In the genomic region with DNA sequence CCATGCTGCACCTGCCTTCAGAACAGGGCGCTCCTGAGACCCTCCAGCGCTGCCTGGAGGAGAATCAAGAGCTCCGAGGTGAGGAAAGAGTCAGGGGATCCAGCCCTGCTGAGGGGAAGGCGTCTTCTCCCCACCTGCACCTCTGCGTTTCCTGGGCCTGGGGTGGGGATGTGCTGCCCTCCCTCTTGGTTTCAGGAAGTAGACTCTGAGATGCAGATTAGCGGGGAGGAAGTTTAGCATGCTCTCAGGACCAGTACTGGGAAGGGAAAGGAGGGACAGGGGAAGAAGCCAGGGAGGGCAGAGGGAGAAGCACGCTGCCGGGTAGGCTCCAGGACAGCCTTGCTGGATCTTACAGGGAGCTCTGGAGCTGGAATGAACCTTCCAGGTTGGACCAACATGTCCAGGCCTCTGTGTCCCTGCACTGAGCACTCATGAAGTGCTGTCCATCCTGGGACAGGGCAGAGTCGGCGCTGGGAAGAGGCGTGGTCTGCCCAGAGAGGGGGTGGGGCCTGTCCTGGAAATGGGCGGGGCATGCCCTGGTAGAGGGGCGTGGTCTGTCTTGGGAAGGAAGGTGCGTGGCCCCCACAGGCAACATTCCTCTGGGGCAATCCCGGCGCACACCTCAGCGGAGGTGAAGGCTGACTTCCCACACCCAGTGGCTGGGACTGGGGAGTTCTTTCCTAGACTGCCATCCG, we compare ENCODE assay signal across 11 cellular contexts. TPM values are rescaled to one million over a fixed set of nuclear protein-coding genes. Genes with fewer than 3 reads are reported as not detected.
DNase-seq lines count a peak whose midpoint lies in the region; ATAC-seq, FAIRE-seq and TF ChIP-seq lines count a peak whose summit lies in the region.
"Not testable (repeated sequence)": the region's sequence is repeated elsewhere in the genome, so short reads cannot be mapped to it uniquely, and the experiment has no call there.
"Had no signal": no experiment of that assay in that cellular context is flagged by ENCODE, and none has a peak within 500 bp of the region (broad histone marks: within the 10 kb centered on the region; RNA-seq: fewer than 3 reads in every experiment).

No MANE protein-coding gene starts in this region.

- H3K4me1 Mint-ChIP-seq in activated CD4-positive, alpha-beta T cell treated with anti-CD3 and anti-CD28 coated beads for 36 hours: peaks cover 22% of the 10 kb centered on the region
- peaks cover 11% of the 10 kb centered on the region for H3K4me1 Mint-ChIP-seq in activated naive CD8-positive, alpha-beta T cell treated with anti-CD3 and anti-CD28 coated beads for 36 hours
- H3K4me1 Mint-ChIP-seq in dendritic cell treated with granulocyte-macrophage colony-stimulating factor and Interleukin-4, amounts not matched to agents 40 ng/mL and 50 ng/mL, for 4 days (ENCODE audit: low read depth): peaks cover 39% of the 10 kb centered on the region
- H3K4me1 Mint-ChIP-seq in stimulated activated naive B cell treated with anti-CD40 and anti-IgM and Interleukin-4, amounts not matched to agents 10 μg/mL and 1 μg/mL and 100 μg/mL, for 72 hours: peaks cover 26 to 36% of the 10 kb centered on the region in 2 donors

- H3K27ac Mint-ChIP-seq in activated CD4-positive, alpha-beta T cell treated with anti-CD3 and anti-CD28 coated beads for 36 hours: peak overlapping the region; percentile 67
- peak overlapping the region; percentile 8 for H3K27ac Mint-ChIP-seq in activated naive CD8-positive, alpha-beta T cell treated with anti-CD3 and anti-CD28 coated beads for 36 hours
- peak overlapping the region; percentile 34 for H3K27ac Mint-ChIP-seq in dendritic cell treated with granulocyte-macrophage colony-stimulating factor and Interleukin-4, amounts not matched to agents 40 ng/mL and 50 ng/mL, for 4 days
- peak overlapping the region; percentile 47 for H3K27ac Mint-ChIP-seq in stimulated activated naive B cell treated with anti-CD40 and anti-IgM and Interleukin-4, amounts not matched to agents 10 μg/mL and 1 μg/mL and 100 μg/mL, for 72 hours

- not testable (repeated sequence) for H3K4me3 Mint-ChIP-seq in activated CD4-positive, alpha-beta T cell treated with anti-CD3 and anti-CD28 coated beads for 36 hours; activated naive CD8-positive, alpha-beta T cell treated with anti-CD3 and anti-CD28 coated beads for 36 hours; dendritic cell treated with granulocyte-macrophage colony-stimulating factor and Interleukin-4, amounts not matched to agents 40 ng/mL and 50 ng/mL, for 4 days
- peak overlapping the region in 1 of 2 donors; percentile 6 for H3K4me3 Mint-ChIP-seq in stimulated activated naive B cell treated with anti-CD40 and anti-IgM and Interleukin-4, amounts not matched to agents 10 μg/mL and 1 μg/mL and 100 μg/mL, for 72 hours

- H3K36me3 Mint-ChIP-seq in activated CD4-positive, alpha-beta T cell treated with anti-CD3 and anti-CD28 coated beads for 36 hours (ENCODE audit: low read depth): peaks cover 21% of the 10 kb centered on the region
- H3K36me3 Mint-ChIP-seq in activated naive CD8-positive, alpha-beta T cell treated with anti-CD3 and anti-CD28 coated beads for 36 hours: peaks cover 16% of the 10 kb centered on the region
- H3K36me3 Mint-ChIP-seq in dendritic cell treated with granulocyte-macrophage colony-stimulating factor and Interleukin-4, amounts not matched to agents 40 ng/mL and 50 ng/mL, for 4 days (ENCODE audit: low read depth): peaks cover 72% of the 10 kb centered on the region
- H3K36me3 Mint-ChIP-seq in stimulated activated naive B cell treated with anti-CD40 and anti-IgM and Interleukin-4, amounts not matched to agents 10 μg/mL and 1 μg/mL and 100 μg/mL, for 72 hours: peaks cover 18 to 33% of the 10 kb centered on the region in 2 donors

- TF ChIP-seq CTCF in Panc1 (IDR thresholded peaks at IDR 0.05); mucosa of descending colon (IDR thresholded peaks at IDR 0.05): not testable (repeated sequence)

- H3K9me3 Mint-ChIP-seq in activated CD4-positive, alpha-beta T cell treated with anti-CD3 and anti-CD28 coated beads for 36 hours (ENCODE audit: low read depth); activated naive CD8-positive, alpha-beta T cell treated with anti-CD3 and anti-CD28 coated beads for 36 hours; dendritic cell treated with granulocyte-macrophage colony-stimulating factor and Interleukin-4, amounts not matched to agents 40 ng/mL and 50 ng/mL, for 4 days; stimulated activated naive B cell treated with anti-CD40 and anti-IgM and Interleukin-4, amounts not matched to agents 10 μg/mL and 1 μg/mL and 100 μg/mL, for 72 hours: not testable (repeated sequence)

- ATAC-seq in Panc1: peak; percentile 53
- ATAC-seq in activated CD4-positive, alpha-beta T cell treated with anti-CD3 and anti-CD28 coated beads for 36 hours; stimulated activated naive B cell treated with anti-CD40 and anti-IgM and Interleukin-4, amounts not matched to agents 10 μg/mL and 1 μg/mL and 100 μg/mL, for 72 hours (replicated peaks): not testable (repeated sequence)
- peak; percentile 20 for ATAC-seq in mucosa of descending colon

- H3K4me1 ChIP-seq in Panc1 (ENCODE audit: control insufficient read depth, insufficient read depth, low read length): peaks cover 11% of the 10 kb centered on the region
- H3K4me1 ChIP-seq in mucosa of descending colon (ENCODE audit: low read depth): not testable (repeated sequence)

- in situ Hi-C loops in Panc1 (cut with HindIII; ENCODE audit: low pct_unique_long_range_greater_than_20kb, low sequenced_read_pairs): not testable (repeated sequence)

- H3K27ac ChIP-seq in Panc1 (ENCODE audit: low read length): not testable (repeated sequence)

- DNase-seq in GM18507 (ENCODE audit: extremely low spot score, insufficient read length, low read depth); Panc1 (ENCODE audit: low read depth, low spot score); activated CD4-positive, alpha-beta T cell treated with anti-CD3 and anti-CD28 coated beads for 36 hours; activated naive CD8-positive, alpha-beta T cell treated with anti-CD3 and anti-CD28 coated beads for 36 hours; mucosa of descending colon; stimulated activated naive B cell treated with anti-CD40 and anti-IgM and Interleukin-4, amounts not matched to agents 10 μg/mL and 1 μg/mL and 100 μg/mL, for 72 hours: not testable (repeated sequence)

- POLR2A ChIA-PET in Panc1 (lab: Charles Lee); activated CD4-positive, alpha-beta T cell treated with anti-CD3 and anti-CD28 coated beads for 36 hours (lab: Charles Lee): not testable (repeated sequence)

- CTCF ChIA-PET in Panc1 (lab: Charles Lee): interaction anchor here (0.7 kb wide), 1 partner anchor 144 kb away, joined by 11 read pairs; no protein-coding TSS in a partner anchor
- CTCF ChIA-PET in activated CD4-positive, alpha-beta T cell treated with anti-CD3 and anti-CD28 coated beads for 36 hours (lab: Charles Lee): not testable (repeated sequence)

- intact Hi-C loops in Panc1 (cut with micrococcal nuclease; ENCODE audit: unreplicated experiment); activated CD4-positive, alpha-beta T cell treated with anti-CD3 and anti-CD28 coated beads for 36 hours (cut with DNase I, micrococcal nuclease); dendritic cell treated with granulocyte-macrophage colony-stimulating factor and Interleukin-4, amounts not matched to agents 40 ng/mL and 50 ng/mL, for 4 days (cut with micrococcal nuclease); mucosa of descending colon (cut with DNase I, micrococcal nuclease): not testable (repeated sequence)

- H3K27me3 Mint-ChIP-seq in activated CD4-positive, alpha-beta T cell treated with anti-CD3 and anti-CD28 coated beads for 36 hours; activated naive CD8-positive, alpha-beta T cell treated with anti-CD3 and anti-CD28 coated beads for 36 hours; dendritic cell treated with granulocyte-macrophage colony-stimulating factor and Interleukin-4, amounts not matched to agents 40 ng/mL and 50 ng/mL, for 4 days; stimulated activated naive B cell treated with anti-CD40 and anti-IgM and Interleukin-4, amounts not matched to agents 10 μg/mL and 1 μg/mL and 100 μg/mL, for 72 hours: not testable (repeated sequence)

- BruUV-seq in Panc1 (replicated peaks; lab: Mats Ljungman, UMichigan): not testable (repeated sequence)

- not testable (repeated sequence) for H3K9me3 ChIP-seq in Panc1 (ENCODE audit: control insufficient read depth, insufficient read depth, low read depth, low read length); mucosa of descending colon

- not testable (repeated sequence) for H3K27me3 ChIP-seq in Panc1 (ENCODE audit: control insufficient read depth, insufficient read depth, low read length)

- not testable (repeated sequence) for H3K4me3 ChIP-seq in Panc1 (ENCODE audit: low read depth in 2 of 2, low read length in 2 of 2); mucosa of descending colon

- not testable (repeated sequence) for H3K36me3 ChIP-seq in Panc1 (ENCODE audit: control insufficient read depth, insufficient read depth, low read length); mucosa of descending colon (ENCODE audit: low read depth)

- peak; percentile 63 for FAIRE-seq in GM18507 (lab: Jason Lieb, UNC)

RNA-seq across cellular contexts. Expression of a gene that starts 4.8 kb away (rescaled TPM):
- 76.3 TPM for total RNA-seq in Panc1 (2021; ENCODE audit: unreplicated experiment)
- polyA plus RNA-seq in Panc1 (2012; ENCODE audit: insufficient read length): 104 TPM
- total RNA-seq in activated CD4-positive, alpha-beta T cell treated with anti-CD3 and anti-CD28 coated beads for 36 hours: 10 to 100 TPM; 32.7 to 33.0 TPM
- total RNA-seq in activated naive CD8-positive, alpha-beta T cell treated with anti-CD3 and anti-CD28 coated beads for 36 hours: 10 to 100 TPM; 31.1 to 32.5 TPM
- total RNA-seq in mucosa of descending colon: 10 to 100 TPM; 26.7 to 36.3 (median 30.3) TPM

RNA-seq across cellular contexts. Expression of a gene that starts 5.6 kb away (rescaled TPM):
- total RNA-seq in Panc1 (2021; ENCODE audit: unreplicated experiment): 615 TPM
- polyA plus RNA-seq in Panc1 (2012; ENCODE audit: insufficient read length): 973 TPM
- 10 to 100 TPM; 63.1 to 72.5 TPM for total RNA-seq in activated CD4-positive, alpha-beta T cell treated with anti-CD3 and anti-CD28 coated beads for 36 hours
- 10 to 100 TPM; 89.9 to 92.4 TPM for total RNA-seq in activated naive CD8-positive, alpha-beta T cell treated with anti-CD3 and anti-CD28 coated beads for 36 hours
- 10 to 100 TPM; 28.0 to 34.4 (median 33.9) TPM for total RNA-seq in mucosa of descending colon

RNA-seq across cellular contexts. Expression of a gene that starts 32.7 kb away (rescaled TPM):
- total RNA-seq in Panc1 (2021; ENCODE audit: unreplicated experiment) (not detected), mucosa of descending colon (not detected)
- not detected for polyA plus RNA-seq in Panc1 (2012; ENCODE audit: insufficient read length)
- total RNA-seq in activated CD4-positive, alpha-beta T cell treated with anti-CD3 and anti-CD28 coated beads for 36 hours: not detected
- total RNA-seq in activated naive CD8-positive, alpha-beta T cell treated with anti-CD3 and anti-CD28 coated beads for 36 hours: not detected
- total RNA-seq: CD4-positive, alpha-beta T cell; HT-29; PC-9 had no signal
- polyA plus RNA-seq: BJ had no signal

RNA-seq across cellular contexts. Expression of a gene that starts 36.2 kb away (rescaled TPM):
- total RNA-seq in Panc1 (2021; ENCODE audit: unreplicated experiment): 88.8 TPM
- 137 TPM for polyA plus RNA-seq in Panc1 (2012; ENCODE audit: insufficient read length)
- 10 to 100 TPM; 27.6 to 30.5 TPM for total RNA-seq in activated CD4-positive, alpha-beta T cell treated with anti-CD3 and anti-CD28 coated beads for 36 hours
- 10 to 100 TPM; 26.8 to 27.3 TPM for total RNA-seq in activated naive CD8-positive, alpha-beta T cell treated with anti-CD3 and anti-CD28 coated beads for 36 hours
- total RNA-seq in mucosa of descending colon: 10 to 100 TPM; 52.5 to 75.6 (median 64.8) TPM

Comparison
In these comparisons a context has a peak if more than half of its experiments do, and no peak if none do; other contexts are left out.
1. H3K27ac Mint-ChIP-seq: peak in every context shown above with its lines; median percentile 67 in activated CD4-positive, alpha-beta T cell treated with anti-CD3 and anti-CD28 coated beads for 36 hours; 47 in stimulated activated naive B cell treated with anti-CD40 and anti-IgM and Interleukin-4, amounts not matched to agents 10 μg/mL and 1 μg/mL and 100 μg/mL, for 72 hours; 34 in dendritic cell treated with granulocyte-macrophage colony-stimulating factor and Interleukin-4, amounts not matched to agents 40 ng/mL and 50 ng/mL, for 4 days; 8 in activated naive CD8-positive, alpha-beta T cell treated with anti-CD3 and anti-CD28 coated beads for 36 hours.